Comparison of ENCODE assay signal across 8 cellular contexts in the genomic region with DNA sequence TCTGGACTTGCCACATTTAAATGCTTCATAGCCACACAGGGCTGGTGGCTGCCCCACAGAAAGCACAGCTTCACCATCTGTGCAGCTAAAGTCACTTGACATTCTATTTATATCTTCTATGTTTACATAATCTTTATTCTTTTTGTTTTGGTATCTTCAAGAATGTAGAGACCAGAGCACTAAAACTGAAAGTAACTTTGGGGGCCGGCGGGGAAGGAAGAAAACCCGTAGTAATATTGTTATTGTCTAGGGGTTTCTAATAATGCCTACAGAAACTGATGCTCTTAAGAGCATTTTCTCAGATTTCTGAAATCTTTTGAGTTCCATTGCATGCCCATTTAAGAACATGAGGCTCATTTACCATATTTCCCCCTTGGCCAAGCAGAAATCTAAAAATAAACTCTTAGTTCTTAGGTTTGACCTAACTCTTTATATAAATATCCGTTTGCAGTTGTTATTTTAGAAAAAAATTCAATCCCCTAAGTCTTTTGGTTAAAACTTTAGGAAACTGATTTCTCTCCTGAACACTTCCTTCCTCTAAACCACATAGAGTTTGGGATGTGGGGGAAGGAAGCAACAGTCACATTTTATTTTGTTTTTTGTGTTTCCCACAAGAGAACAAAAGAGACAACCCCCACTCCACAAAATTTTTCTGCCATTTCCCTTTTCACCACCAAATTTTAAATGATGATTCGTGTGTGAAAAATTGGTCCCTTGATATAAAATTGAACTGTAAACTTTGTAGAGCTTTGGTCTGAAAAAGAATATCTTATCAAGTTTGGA.
DNase-seq lines count a peak whose midpoint lies in the region; ATAC-seq and TF ChIP-seq lines count a peak whose summit lies in the region.

No MANE protein-coding gene starts in this region.

- H3K27ac Mint-ChIP-seq in T-helper 1 cell treated with Interleukin-12 subunit alpha and Interleukin-12 subunit beta and Interleukin-4 antibody, amounts not matched to agents 30 μg/mL and 1 μg/mL, for 36 hours, result no peak overlapping the region
- H3K27ac Mint-ChIP-seq in activated CD8-positive, alpha-beta T cell treated with anti-CD3 and anti-CD28 coated beads, Interleukin-2, amount 10 ng/mL, durations not matched to agents 7 days and 5 days, result no peak overlapping the region
- no peak overlapping the region for H3K27ac Mint-ChIP-seq in neural progenitor cell

- no peak overlapping the region for H3K4me2 ChIP-seq in neural progenitor cell

- ATAC-seq in HG03025 (IDR thresholded peaks at IDR 0.05; ENCODE audit: low FRiP score, unreplicated experiment), result peak; percentile 100
- ATAC-seq in activated CD8-positive, alpha-beta T cell treated with anti-CD3 and anti-CD28 coated beads, Interleukin-2, amount 10 ng/mL, durations not matched to agents 7 days and 5 days, result peak; percentile 53

- no peak overlapping the region for H3K27ac ChIP-seq in neural progenitor cell

- no peaks in the 10 kb centered on the region for H4K20me1 ChIP-seq in neural progenitor cell (ENCODE audit: low read depth)

- CTCF ChIA-PET in activated CD8-positive, alpha-beta T cell treated with anti-CD3 and anti-CD28 coated beads, Interleukin-2, amount 10 ng/mL, durations not matched to agents 7 days and 5 days (lab: Charles Lee), result no interaction called here

- H3K9me3 ChIP-seq in neural progenitor cell (ENCODE audit: low read depth), result no peaks in the 10 kb centered on the region

- H3F3A ChIP-seq in neural progenitor cell (ENCODE audit: low read depth), result no peaks in the 10 kb centered on the region

- H3K4me1 Mint-ChIP-seq in T-helper 1 cell treated with Interleukin-12 subunit alpha and Interleukin-12 subunit beta and Interleukin-4 antibody, amounts not matched to agents 30 μg/mL and 1 μg/mL, for 36 hours (ENCODE audit: low read depth), result peaks cover 6% of the 10 kb centered on the region
- peaks cover 4% of the 10 kb centered on the region for H3K4me1 Mint-ChIP-seq in activated CD8-positive, alpha-beta T cell treated with anti-CD3 and anti-CD28 coated beads, Interleukin-2, amount 10 ng/mL, durations not matched to agents 7 days and 5 days (ENCODE audit: low read depth)
- H3K4me1 Mint-ChIP-seq in neural progenitor cell, result no peaks in the 10 kb centered on the region

- DNase-seq in T-helper 1 cell (no peak), neural progenitor cell (ENCODE audit: low spot score) (no peak), NCI-H526 treated with DMSO at 0.1 percent for 48 hours (lab: John Stamatoyannopoulos, UW) (no peak), SIG-M5 treated with dmso at 0.1 percent for 504 hours (lab: John Stamatoyannopoulos, UW; ENCODE audit: unreplicated experiment) (no peak), NCI-H2029 treated with DMSO at 0.1 percent for 48 hours (lab: John Stamatoyannopoulos, UW) (no peak)
- peak; percentile 24 for DNase-seq in activated CD8-positive, alpha-beta T cell treated with anti-CD3 and anti-CD28 coated beads, Interleukin-2, amount 10 ng/mL, durations not matched to agents 7 days and 5 days

- no peaks in the 10 kb centered on the region for H3K79me2 ChIP-seq in neural progenitor cell (ENCODE audit: low read depth)

- H3K27me3 Mint-ChIP-seq in T-helper 1 cell treated with Interleukin-12 subunit alpha and Interleukin-12 subunit beta and Interleukin-4 antibody, amounts not matched to agents 30 μg/mL and 1 μg/mL, for 36 hours (ENCODE audit: low read depth), result no peaks in the 10 kb centered on the region
- H3K27me3 Mint-ChIP-seq in activated CD8-positive, alpha-beta T cell treated with anti-CD3 and anti-CD28 coated beads, Interleukin-2, amount 10 ng/mL, durations not matched to agents 7 days and 5 days (ENCODE audit: low read depth), result peaks cover 6% of the 10 kb centered on the region
- no peaks in the 10 kb centered on the region for H3K27me3 Mint-ChIP-seq in neural progenitor cell (ENCODE audit: insufficient read depth, low read depth)

- no peak overlapping the region for H3K4me3 ChIP-seq in neural progenitor cell

- H3K9me3 Mint-ChIP-seq in T-helper 1 cell treated with Interleukin-12 subunit alpha and Interleukin-12 subunit beta and Interleukin-4 antibody, amounts not matched to agents 30 μg/mL and 1 μg/mL, for 36 hours, result no peaks in the 10 kb centered on the region
- H3K9me3 Mint-ChIP-seq in activated CD8-positive, alpha-beta T cell treated with anti-CD3 and anti-CD28 coated beads, Interleukin-2, amount 10 ng/mL, durations not matched to agents 7 days and 5 days (ENCODE audit: insufficient read depth), result no peaks in the 10 kb centered on the region
- H3K9me3 Mint-ChIP-seq in neural progenitor cell, result no peaks in the 10 kb centered on the region

- H2AFZ ChIP-seq in neural progenitor cell (replicated peaks), result peak overlapping the region; percentile 5

- no peaks in the 10 kb centered on the region for H3K36me3 Mint-ChIP-seq in T-helper 1 cell treated with Interleukin-12 subunit alpha and Interleukin-12 subunit beta and Interleukin-4 antibody, amounts not matched to agents 30 μg/mL and 1 μg/mL, for 36 hours (ENCODE audit: low read depth)
- H3K36me3 Mint-ChIP-seq in activated CD8-positive, alpha-beta T cell treated with anti-CD3 and anti-CD28 coated beads, Interleukin-2, amount 10 ng/mL, durations not matched to agents 7 days and 5 days (ENCODE audit: low read depth), result no peaks in the 10 kb centered on the region
- H3K36me3 Mint-ChIP-seq in neural progenitor cell, result no peaks in the 10 kb centered on the region

- H3K4me3 Mint-ChIP-seq in T-helper 1 cell treated with Interleukin-12 subunit alpha and Interleukin-12 subunit beta and Interleukin-4 antibody, amounts not matched to agents 30 μg/mL and 1 μg/mL, for 36 hours, result peak overlapping the region; percentile 7
- peak overlapping the region; percentile 49 for H3K4me3 Mint-ChIP-seq in activated CD8-positive, alpha-beta T cell treated with anti-CD3 and anti-CD28 coated beads, Interleukin-2, amount 10 ng/mL, durations not matched to agents 7 days and 5 days
- no peak overlapping the region for H3K4me3 Mint-ChIP-seq in neural progenitor cell

- no peaks in the 10 kb centered on the region for H3K4me1 ChIP-seq in neural progenitor cell

- no peaks in the 10 kb centered on the region for H3K27me3 ChIP-seq in neural progenitor cell

- H3K36me3 ChIP-seq in neural progenitor cell, result no peaks in the 10 kb centered on the region

- no peak overlapping the region for H3K9ac ChIP-seq in neural progenitor cell

- no peak for TF ChIP-seq CTCF in neural progenitor cell (IDR thresholded peaks at IDR 0.05)

- POLR2A ChIA-PET in activated CD8-positive, alpha-beta T cell treated with anti-CD3 and anti-CD28 coated beads, Interleukin-2, amount 10 ng/mL, durations not matched to agents 7 days and 5 days (lab: Charles Lee), result no interaction called here
